ENCODE assay signal across 23 cellular contexts in genomic region chr11:125267548-125267947, GRCh38.
"Had no signal": no experiment of that assay in that cellular context is flagged by ENCODE, and none has a peak within 500 bp of the region (broad histone marks: within the 10 kb centered on the region; RNA-seq: fewer than 3 reads in every experiment).

No MANE protein-coding gene starts in this region.

- H3K9me3 ChIP-seq: ascending aorta, esophagus muscularis mucosa, heart right ventricle, neutrophil, stomach, suprapubic skin, tibial nerve had no signal

- DNase-seq: activated CD4-positive, alpha-beta T cell treated with anti-CD3 and anti-CD28 coated beads for 4 hours; activated CD4-positive, alpha-beta T cell treated with anti-CD3 and anti-CD28 coated beads, Interleukin-2, amount 50 U/mL, for 4 hours; activated effector memory CD4-positive, alpha-beta T cell treated with Interleukin-2 at 50 U/mL for 16 hours; activated naive CD4-positive, alpha-beta T cell treated with anti-CD3 and anti-CD28 coated beads, Interleukin-2, amount 10 ng/mL, durations not matched to agents 7 days and 5 days; activated naive CD8-positive, alpha-beta T cell treated with anti-CD3 and anti-CD28 coated beads, Interleukin-2, amount 10 ng/mL, durations not matched to agents 7 days and 5 days; caudate nucleus; foreskin keratinocyte; heart right ventricle; mammary epithelial cell; naive thymus-derived CD4-positive, alpha-beta T cell; stimulated activated CD4-positive, alpha-beta T cell treated with anti-CD3 and anti-CD28 coated beads, Interleukin-15, amount 100 ng/mL, for 24 hours; stimulated activated CD4-positive, alpha-beta T cell treated with anti-CD3 and anti-CD28 coated beads, Interleukin-2, amount 100 ng/mL, for 24 hours; stimulated activated naive B cell treated with anti-CD40 and anti-IgM and Interleukin-4, amounts not matched to agents 10 μg/mL and 1 μg/mL and 100 μg/mL, for 72 hours; stomach had no signal

- H3K4me3 Mint-ChIP-seq: activated naive CD4-positive, alpha-beta T cell treated with anti-CD3 and anti-CD28 coated beads, Interleukin-2, amount 10 ng/mL, durations not matched to agents 7 days and 5 days; activated naive CD8-positive, alpha-beta T cell treated with anti-CD3 and anti-CD28 coated beads, Interleukin-2, amount 10 ng/mL, durations not matched to agents 7 days and 5 days; dendritic cell treated with granulocyte-macrophage colony-stimulating factor and Interleukin-4, amounts not matched to agents 40 ng/mL and 50 ng/mL, for 4 days; mesothelial cell of epicardium; stimulated activated naive B cell treated with anti-CD40 and anti-IgM and Interleukin-4, amounts not matched to agents 10 μg/mL and 1 μg/mL and 100 μg/mL, for 72 hours had no signal

- H3K27ac Mint-ChIP-seq: activated naive CD4-positive, alpha-beta T cell treated with anti-CD3 and anti-CD28 coated beads, Interleukin-2, amount 10 ng/mL, durations not matched to agents 7 days and 5 days; activated naive CD8-positive, alpha-beta T cell treated with anti-CD3 and anti-CD28 coated beads, Interleukin-2, amount 10 ng/mL, durations not matched to agents 7 days and 5 days; dendritic cell treated with granulocyte-macrophage colony-stimulating factor and Interleukin-4, amounts not matched to agents 40 ng/mL and 50 ng/mL, for 4 days; naive thymus-derived CD4-positive, alpha-beta T cell; stimulated activated naive B cell treated with anti-CD40 and anti-IgM and Interleukin-4, amounts not matched to agents 10 μg/mL and 1 μg/mL and 100 μg/mL, for 72 hours had no signal

- H3K27me3 ChIP-seq: ascending aorta, tibial nerve had no signal

- H3K4me3 ChIP-seq: ascending aorta, esophagus muscularis mucosa, heart right ventricle, stomach, suprapubic skin, tibial nerve had no signal

- H3K9me3 Mint-ChIP-seq: activated naive CD4-positive, alpha-beta T cell treated with anti-CD3 and anti-CD28 coated beads, Interleukin-2, amount 10 ng/mL, durations not matched to agents 7 days and 5 days; activated naive CD8-positive, alpha-beta T cell treated with anti-CD3 and anti-CD28 coated beads, Interleukin-2, amount 10 ng/mL, durations not matched to agents 7 days and 5 days; dendritic cell treated with granulocyte-macrophage colony-stimulating factor and Interleukin-4, amounts not matched to agents 40 ng/mL and 50 ng/mL, for 4 days; mesothelial cell of epicardium; stimulated activated naive B cell treated with anti-CD40 and anti-IgM and Interleukin-4, amounts not matched to agents 10 μg/mL and 1 μg/mL and 100 μg/mL, for 72 hours had no signal

- ATAC-seq: foreskin keratinocyte; heart right ventricle; naive thymus-derived CD4-positive, alpha-beta T cell; sciatic nerve; stimulated activated naive B cell treated with anti-CD40 and anti-IgM and Interleukin-4, amounts not matched to agents 10 μg/mL and 1 μg/mL and 100 μg/mL, for 72 hours had no signal

- H3K36me3 ChIP-seq: ascending aorta, esophagus muscularis mucosa, heart right ventricle, neutrophil, stomach, suprapubic skin, tibial nerve had no signal

- H3K4me1 ChIP-seq: foreskin keratinocyte had no signal

- FAIRE-seq: islet of Langerhans had no signal

- H3K4me1 Mint-ChIP-seq: activated naive CD4-positive, alpha-beta T cell treated with anti-CD3 and anti-CD28 coated beads, Interleukin-2, amount 10 ng/mL, durations not matched to agents 7 days and 5 days; activated naive CD8-positive, alpha-beta T cell treated with anti-CD3 and anti-CD28 coated beads, Interleukin-2, amount 10 ng/mL, durations not matched to agents 7 days and 5 days had no signal

- H3K27ac ChIP-seq: ascending aorta, esophagus muscularis mucosa, foreskin keratinocyte, neutrophil, stomach, suprapubic skin had no signal

- H3K36me3 Mint-ChIP-seq: activated naive CD4-positive, alpha-beta T cell treated with anti-CD3 and anti-CD28 coated beads, Interleukin-2, amount 10 ng/mL, durations not matched to agents 7 days and 5 days; activated naive CD8-positive, alpha-beta T cell treated with anti-CD3 and anti-CD28 coated beads, Interleukin-2, amount 10 ng/mL, durations not matched to agents 7 days and 5 days; mesothelial cell of epicardium; naive thymus-derived CD4-positive, alpha-beta T cell; stimulated activated naive B cell treated with anti-CD40 and anti-IgM and Interleukin-4, amounts not matched to agents 10 μg/mL and 1 μg/mL and 100 μg/mL, for 72 hours had no signal
